12 cellular contexts compared by ENCODE assay signal in the genomic region with DNA sequence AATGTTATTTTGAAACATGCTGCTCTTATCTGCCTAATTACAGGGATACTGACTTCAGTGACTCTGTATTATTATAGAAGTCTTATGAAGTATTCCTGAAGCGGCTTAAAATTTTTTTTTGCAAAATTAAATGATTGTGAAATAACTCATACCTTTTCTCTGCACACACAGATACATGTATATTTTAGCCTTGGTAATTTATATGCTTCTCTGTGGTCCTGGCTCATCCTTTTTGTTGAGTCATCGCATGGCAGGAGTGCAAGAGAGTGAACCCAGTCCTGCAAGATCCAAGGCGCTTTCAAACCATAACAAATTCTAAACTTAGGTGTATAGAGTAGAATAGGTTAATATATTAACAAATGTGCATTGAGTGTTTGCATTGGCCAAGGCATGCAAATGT. TPM values are rescaled to one million over a fixed set of nuclear protein-coding genes. Genes with fewer than 3 reads are reported as not detected.
A peak's percentile ranks its signal among the peaks of the same experiment; 100 is the strongest.
DNase-seq lines count a peak whose midpoint lies in the region; ATAC-seq, FAIRE-seq and TF ChIP-seq lines count a peak whose summit lies in the region.
"Had no signal": no experiment of that assay in that cellular context is flagged by ENCODE, and none has a peak within 500 bp of the region (broad histone marks: within the 10 kb centered on the region; RNA-seq: fewer than 3 reads in every experiment).

No MANE protein-coding gene starts in this region.

- no peak for ATAC-seq in mucosa of descending colon

- peaks cover 8% of the 10 kb centered on the region for H3K36me3 ChIP-seq in A673 (ENCODE audit: insufficient read depth, low read length, poor library complexity, severe bottlenecking)
- no peaks in the 10 kb centered on the region for H3K36me3 ChIP-seq in mucosa of descending colon (ENCODE audit: low read depth)
- H3K36me3 ChIP-seq: neutrophil had no signal

- POLR2A ChIA-PET in A673 (lab: Charles Lee; ENCODE audit: low non-redundant PET): no interaction called here

- no peak for TF ChIP-seq CTCF in A673 (conservative IDR thresholded peaks at IDR 0.05; ENCODE audit: low read depth, low read length)
- no peak for TF ChIP-seq CTCF in astrocyte of the cerebellum (IDR thresholded peaks at IDR 0.05; ENCODE audit: low read depth, low read length, missing control alignments)
- TF ChIP-seq CTCF in mucosa of descending colon (IDR thresholded peaks at IDR 0.05): no peak

- no peaks in the 10 kb centered on the region for H3K9me3 ChIP-seq in A673 (ENCODE audit: low read depth, low read length, poor library complexity, severe bottlenecking)
- H3K9me3 ChIP-seq in mucosa of descending colon: no peaks in the 10 kb centered on the region
- H3K9me3 ChIP-seq: neutrophil had no signal

- TF ChIP-seq POLR2A in H54 (IDR thresholded peaks at IDR 0.05; ENCODE audit: low read depth, low read length): no peak

- no peaks in the 10 kb centered on the region for H3K27me3 ChIP-seq in A673 (replicated peaks; ENCODE audit: insufficient read depth, low read depth, low read length, poor library complexity)
- H3K27me3 ChIP-seq: BLaER1, neutrophil had no signal

- H3K4me3 ChIP-seq in A673 (ENCODE audit: low read depth, low read length, poor library complexity, severe bottlenecking) (no peak overlapping the region), astrocyte of the cerebellum (ENCODE audit: low read depth, low read length) (no peak overlapping the region), mucosa of descending colon (no peak overlapping the region)
- H3K4me3 ChIP-seq: BLaER1 had no signal

- H3K4me1 ChIP-seq in A673 (ENCODE audit: insufficient read depth, low read length, poor library complexity, severe bottlenecking) (peaks cover 15% of the 10 kb centered on the region), mucosa of descending colon (ENCODE audit: low read depth) (peaks cover 15% of the 10 kb centered on the region)

- CTCF ChIA-PET in A673 (lab: Charles Lee): no interaction called here

- DNase-seq in A673 (ENCODE audit: low spot score) (no peak), H54 (ENCODE audit: insufficient read length, low spot score) (no peak), astrocyte of the cerebellum (ENCODE audit: low read depth) (peak; percentile 36), iris pigment epithelial cell (ENCODE audit: low read depth) (peak; percentile 79), HUDEP-2 (lab: John Stamatoyannopoulos, UW; ENCODE audit: unreplicated experiment in 76 of 76) (no peak), mucosa of descending colon (no peak), GM19238 (ENCODE audit: insufficient read length, low spot score) (no peak)
- no peak for DNase-seq in activated T-cell treated with anti-CD3 and anti-CD28 coated beads, Interleukin-2, amount 50 U/mL, for 1 hour
- DNase-seq: kidney glomerular epithelial cell, NCI-H1048 had no signal

- BruUV-seq in A673 (replicated peaks; lab: Mats Ljungman, UMichigan): no TSS peak

- H3K27ac ChIP-seq in A673 (ENCODE audit: low read depth, low read length, poor library complexity, severe bottlenecking): peak overlapping the region; percentile 39
- H3K27ac ChIP-seq: BLaER1 had no signal

- intact Hi-C loops in A673 (cut with micrococcal nuclease; ENCODE audit: unreplicated experiment) (no loop called here), mucosa of descending colon (cut with DNase I, micrococcal nuclease) (no loop called here)

- FAIRE-seq in H54 (lab: Jason Lieb, UNC): peak; percentile 33

- in situ Hi-C loops in astrocyte of the cerebellum (cut with HindIII; ENCODE audit: low sequenced_read_pairs): no loop called here

RNA-seq across cellular contexts. Expression of gene CCNT2, which starts 8.6 kb away (rescaled TPM):
- total RNA-seq in A673 (2021): 41.7 and 43.0 TPM in 2 replicates
- total RNA-seq in mucosa of descending colon: 10 to 100 TPM; 37.9 to 51.7 (median 46.7) TPM

Comparison
In these comparisons a context has a peak if more than half of its experiments do, and no peak if none do; other contexts are left out.
1. DNase-seq: peak in astrocyte of the cerebellum (single experiment) and iris pigment epithelial cell (single experiment); none in A673 (single experiment), H54 (single experiment), HUDEP-2 (0 of 76), mucosa of descending colon (0 of 3), activated T-cell treated with anti-CD3 and anti-CD28 coated beads, Interleukin-2, amount 50 U/mL, for 1 hour (single experiment) and GM19238 (single experiment).